ENCODE assay signal across 11 cellular contexts in the genomic region with DNA sequence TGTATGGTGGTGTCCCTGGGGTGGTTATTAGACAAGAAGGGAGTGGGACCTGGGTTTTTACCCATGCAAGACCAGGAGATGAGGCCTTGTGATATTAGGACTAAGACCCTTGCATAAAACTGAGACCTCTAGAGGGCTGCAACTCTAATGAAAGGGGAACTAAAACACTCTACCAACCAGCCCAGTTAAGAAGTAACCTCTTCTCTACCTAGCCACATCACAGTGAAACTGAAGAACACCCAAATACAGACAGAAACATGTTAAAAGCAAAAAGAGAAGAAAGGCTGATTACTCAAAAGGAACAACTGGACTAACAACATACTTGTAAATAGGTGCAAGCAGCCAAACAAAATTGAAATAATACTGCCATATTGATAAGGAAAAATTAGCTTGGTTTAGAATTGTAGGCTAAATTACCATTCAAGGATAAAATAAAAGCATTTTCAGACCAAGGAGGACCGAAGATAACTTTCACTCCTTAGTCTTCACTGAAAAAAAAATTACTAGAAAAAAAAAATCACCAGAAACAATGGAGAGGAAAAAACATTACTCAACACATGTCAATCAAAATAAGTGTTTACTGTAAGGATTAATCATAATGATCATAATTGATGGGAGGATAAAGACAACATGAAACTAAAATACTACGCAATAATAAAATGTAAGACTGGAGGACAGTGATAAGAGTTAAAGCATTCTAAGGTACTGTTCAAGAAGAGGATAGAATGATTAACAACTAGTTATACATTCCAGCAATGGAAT. TPM values are rescaled to one million over a fixed set of nuclear protein-coding genes. Genes with fewer than 3 reads are reported as not detected.
A peak's percentile ranks its signal among the peaks of the same experiment; 100 is the strongest.
DNase-seq lines count a peak whose midpoint lies in the region; ATAC-seq, FAIRE-seq and TF ChIP-seq lines count a peak whose summit lies in the region.
"Had no signal": no experiment of that assay in that cellular context is flagged by ENCODE, and none has a peak within 500 bp of the region (broad histone marks: within the 10 kb centered on the region; RNA-seq: fewer than 3 reads in every experiment).

No MANE protein-coding gene starts in this region.

- no peaks in the 10 kb centered on the region for H3K4me1 ChIP-seq in ascending aorta

- H3K36me3 ChIP-seq in bronchial epithelial cell (ENCODE audit: control insufficient read depth, insufficient read depth, low read length) (peaks cover 3% of the 10 kb centered on the region), ascending aorta (peaks cover 28 to 37% of the 10 kb centered on the region in 2 donors)

- H3K4me3 ChIP-seq in bronchial epithelial cell (ENCODE audit: low read depth, low read length) (no peak overlapping the region), ascending aorta (no peak overlapping the region)

- DNase-seq in bronchial epithelial cell (ENCODE audit: low read depth) (peak; percentile 25), ascending aorta (ENCODE audit: low spot score in 2 of 2) (no peak), endothelial cell (ENCODE audit: low spot score) (no peak)
- no peak for DNase-seq in activated T-helper 1 cell treated with anti-CD3 and anti-CD28 coated beads, Interleukin-12 subunit alpha, Interleukin-12 subunit beta, Interleukin-2, Interleukin-4 antibody, amounts not matched to agents 30 ng/mL and 10 ng/mL and 1 ng/mL, durations not matched to agents 14 hours and 24 hours and 36 hours (ENCODE audit: low spot score)
- no peak for DNase-seq in activated effector memory CD4-positive, alpha-beta T cell treated with anti-CD3 and anti-CD28 coated beads, Interleukin-2, amount 50 U/mL, for 16 hours
- DNase-seq: caudate nucleus, glutamatergic neuron had no signal

- no peak overlapping the region for H3K27ac ChIP-seq in ascending aorta

- no peaks in the 10 kb centered on the region for H3K4me1 Mint-ChIP-seq in endothelial cell (ENCODE audit: unreplicated experiment)
- peaks cover 40% of the 10 kb centered on the region for H3K4me1 Mint-ChIP-seq in activated T-helper 1 cell treated with anti-CD3 and anti-CD28 coated beads, Interleukin-12 subunit alpha, Interleukin-12 subunit beta, Interleukin-2, Interleukin-4 antibody, amounts not matched to agents 30 ng/mL and 10 ng/mL and 1 ng/mL, durations not matched to agents 14 hours and 24 hours and 36 hours (ENCODE audit: low read depth)
- H3K4me1 Mint-ChIP-seq: mesothelial cell of epicardium had no signal

- ATAC-seq in GM18517 (IDR thresholded peaks at IDR 0.05; ENCODE audit: unreplicated experiment) = peak; percentile 91
- peak; percentile 88 for ATAC-seq in GM21360 (IDR thresholded peaks at IDR 0.05; ENCODE audit: unreplicated experiment)
- peak; percentile 83 for ATAC-seq in HG03045 (IDR thresholded peaks at IDR 0.05; ENCODE audit: unreplicated experiment)

- no peaks in the 10 kb centered on the region for H3K27me3 Mint-ChIP-seq in endothelial cell (ENCODE audit: unreplicated experiment)
- H3K27me3 Mint-ChIP-seq in activated T-helper 1 cell treated with anti-CD3 and anti-CD28 coated beads, Interleukin-12 subunit alpha, Interleukin-12 subunit beta, Interleukin-2, Interleukin-4 antibody, amounts not matched to agents 30 ng/mL and 10 ng/mL and 1 ng/mL, durations not matched to agents 14 hours and 24 hours and 36 hours (ENCODE audit: insufficient read depth) = no peaks in the 10 kb centered on the region

- no peaks in the 10 kb centered on the region for H3K27me3 ChIP-seq in bronchial epithelial cell (ENCODE audit: control insufficient read depth, insufficient read depth, low read length)
- no peaks in the 10 kb centered on the region for H3K27me3 ChIP-seq in ascending aorta

- no peaks in the 10 kb centered on the region for H3K9me3 Mint-ChIP-seq in endothelial cell (ENCODE audit: unreplicated experiment)
- H3K9me3 Mint-ChIP-seq in activated T-helper 1 cell treated with anti-CD3 and anti-CD28 coated beads, Interleukin-12 subunit alpha, Interleukin-12 subunit beta, Interleukin-2, Interleukin-4 antibody, amounts not matched to agents 30 ng/mL and 10 ng/mL and 1 ng/mL, durations not matched to agents 14 hours and 24 hours and 36 hours = no peaks in the 10 kb centered on the region

- no peak overlapping the region for H3K4me3 Mint-ChIP-seq in endothelial cell (ENCODE audit: unreplicated experiment)
- H3K4me3 Mint-ChIP-seq in activated T-helper 1 cell treated with anti-CD3 and anti-CD28 coated beads, Interleukin-12 subunit alpha, Interleukin-12 subunit beta, Interleukin-2, Interleukin-4 antibody, amounts not matched to agents 30 ng/mL and 10 ng/mL and 1 ng/mL, durations not matched to agents 14 hours and 24 hours and 36 hours = no peak overlapping the region
- H3K4me3 Mint-ChIP-seq: mesothelial cell of epicardium had no signal

- H3K27ac Mint-ChIP-seq in endothelial cell (ENCODE audit: unreplicated experiment) = no peak overlapping the region
- H3K27ac Mint-ChIP-seq in activated T-helper 1 cell treated with anti-CD3 and anti-CD28 coated beads, Interleukin-12 subunit alpha, Interleukin-12 subunit beta, Interleukin-2, Interleukin-4 antibody, amounts not matched to agents 30 ng/mL and 10 ng/mL and 1 ng/mL, durations not matched to agents 14 hours and 24 hours and 36 hours = no peak overlapping the region
- H3K27ac Mint-ChIP-seq: mesothelial cell of epicardium had no signal

- TF ChIP-seq CTCF in bronchial epithelial cell (IDR thresholded peaks at IDR 0.05; ENCODE audit: insufficient read depth, low read length, severe bottlenecking) (no peak), ascending aorta (IDR thresholded peaks at IDR 0.05) (no peak), endothelial cell (IDR thresholded peaks at IDR 0.05; ENCODE audit: unreplicated experiment) (no peak)

- intact Hi-C loops in ascending aorta (cut with DNase I) = no loop called here
- intact Hi-C loops in activated T-helper 1 cell treated with anti-CD3 and anti-CD28 coated beads, Interleukin-12 subunit alpha, Interleukin-12 subunit beta, Interleukin-2, Interleukin-4 antibody, amounts not matched to agents 30 ng/mL and 10 ng/mL and 1 ng/mL, durations not matched to agents 14 hours and 24 hours and 36 hours (cut with micrococcal nuclease) = no loop called here

- no peak for FAIRE-seq in bronchial epithelial cell (lab: Jason Lieb, UNC)

- H3K9me3 ChIP-seq in ascending aorta = no peaks in the 10 kb centered on the region

- peaks cover 16% of the 10 kb centered on the region for H3K36me3 Mint-ChIP-seq in endothelial cell (ENCODE audit: low read depth, unreplicated experiment)
- peaks cover 55% of the 10 kb centered on the region for H3K36me3 Mint-ChIP-seq in activated T-helper 1 cell treated with anti-CD3 and anti-CD28 coated beads, Interleukin-12 subunit alpha, Interleukin-12 subunit beta, Interleukin-2, Interleukin-4 antibody, amounts not matched to agents 30 ng/mL and 10 ng/mL and 1 ng/mL, durations not matched to agents 14 hours and 24 hours and 36 hours (ENCODE audit: low read depth)

RNA-seq across cellular contexts. Expression of a gene that starts 27.6 kb away (rescaled TPM):
- total RNA-seq in bronchial epithelial cell (31.6 and 76.9 TPM in 2 replicates), ascending aorta (16.6 TPM), endothelial cell (ENCODE audit: unreplicated experiment) (30.4 TPM)
- total RNA-seq in activated T-helper 1 cell treated with anti-CD3 and anti-CD28 coated beads, Interleukin-12 subunit alpha, Interleukin-12 subunit beta, Interleukin-2, Interleukin-4 antibody, amounts not matched to agents 30 ng/mL and 10 ng/mL and 1 ng/mL, durations not matched to agents 14 hours and 24 hours and 36 hours = 16.6 and 19.4 TPM in 2 replicates
